16 cellular contexts compared by ENCODE assay signal in the genomic region with DNA sequence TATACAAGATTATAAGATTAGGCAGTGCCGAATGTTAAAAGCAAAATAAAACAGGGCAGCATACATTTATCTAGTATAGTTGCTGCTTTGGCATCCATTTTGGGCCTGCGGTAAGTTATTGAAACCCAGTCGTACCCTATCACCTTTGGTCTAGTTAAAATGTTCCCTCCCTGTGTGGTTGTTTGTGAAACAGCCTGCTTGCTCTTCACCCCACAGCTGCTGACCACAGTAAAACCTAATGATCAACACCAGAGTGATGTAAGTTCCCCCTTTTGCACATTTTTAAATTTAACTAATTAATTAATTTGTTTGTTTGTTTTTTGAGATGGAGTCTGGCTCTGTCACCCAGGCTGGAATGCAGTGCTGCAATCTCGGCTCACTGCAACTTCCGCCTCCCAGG. TPM values are rescaled to one million over a fixed set of nuclear protein-coding genes. Genes with fewer than 3 reads are reported as not detected.
DNase-seq lines count a peak whose midpoint lies in the region; ATAC-seq and TF ChIP-seq lines count a peak whose summit lies in the region.
"Had no signal": no experiment of that assay in that cellular context is flagged by ENCODE, and none has a peak within 500 bp of the region (broad histone marks: within the 10 kb centered on the region; RNA-seq: fewer than 3 reads in every experiment).

No MANE protein-coding gene starts in this region.

- peaks cover 74% of the 10 kb centered on the region for H3K4me1 ChIP-seq in KMS-11 (ENCODE audit: low read depth, poor library complexity, severe bottlenecking)
- H3K4me1 ChIP-seq: body of pancreas, transverse colon had no signal

- H3K27me3 ChIP-seq in KMS-11 (ENCODE audit: insufficient read depth, low read depth) (no peaks in the 10 kb centered on the region), dorsolateral prefrontal cortex (no peaks in the 10 kb centered on the region)
- H3K27me3 ChIP-seq: body of pancreas, ovary, transverse colon had no signal

- no peaks in the 10 kb centered on the region for H3K79me2 ChIP-seq in KMS-11 (ENCODE audit: insufficient read depth, low read depth)

- no peak overlapping the region for H3K27ac Mint-ChIP-seq in mesothelial cell of epicardium
- H3K27ac Mint-ChIP-seq: activated CD4-positive, alpha-beta memory T cell treated with anti-CD3 and anti-CD28 coated beads for 36 hours; immature natural killer cell had no signal

- H3K36me3 Mint-ChIP-seq in mesothelial cell of epicardium = no peaks in the 10 kb centered on the region
- H3K36me3 Mint-ChIP-seq: immature natural killer cell had no signal

- no peak overlapping the region for H3K4me3 Mint-ChIP-seq in mesothelial cell of epicardium
- H3K4me3 Mint-ChIP-seq: activated CD4-positive, alpha-beta memory T cell treated with anti-CD3 and anti-CD28 coated beads for 36 hours; immature natural killer cell had no signal

- no peaks in the 10 kb centered on the region for H4K20me1 ChIP-seq in KMS-11 (ENCODE audit: insufficient read depth)

- no peaks in the 10 kb centered on the region for H3K27me3 Mint-ChIP-seq in mesothelial cell of epicardium (ENCODE audit: low read depth)

- intact Hi-C loops in dorsolateral prefrontal cortex (cut with DNase I) = no loop called here

- H3K4me2 ChIP-seq in KMS-11 = peak overlapping the region; percentile 37

- no peak for TF ChIP-seq CTCF in KMS-11 (conservative IDR thresholded peaks at IDR 0.05; ENCODE audit: low read depth, low read length)
- TF ChIP-seq CTCF in mesothelial cell of epicardium (IDR thresholded peaks at IDR 0.05; ENCODE audit: unreplicated experiment) = no peak
- TF ChIP-seq CTCF in dorsolateral prefrontal cortex (IDR thresholded peaks at IDR 0.05 in 54 of 56, conservative IDR thresholded peaks at IDR 0.05 in 2 of 56; ENCODE audit: low read depth in 1 of 56, partially characterized antibody in 56 of 56) = no peak

- peak overlapping the region; percentile 27; the same call in 1 of the 2 replicates for H3K9ac ChIP-seq in KMS-11

- H3K4me3 ChIP-seq in KMS-11 (IDR thresholded peaks at IDR 0.05; ENCODE audit: insufficient read depth, low read depth, low read length) (no peak overlapping the region), dorsolateral prefrontal cortex (no peak overlapping the region)
- H3K4me3 ChIP-seq: body of pancreas, ovary, transverse colon had no signal

- H3K27ac ChIP-seq in KMS-11 = peak overlapping the region; percentile 64
- no peak overlapping the region for H3K27ac ChIP-seq in dorsolateral prefrontal cortex
- H3K27ac ChIP-seq: body of pancreas, ovary had no signal

- peak overlapping the region; percentile 29; the same call in 1 of the 2 replicates for H2AFZ ChIP-seq in KMS-11 (ENCODE audit: low read depth)

- H3K4me1 Mint-ChIP-seq in mesothelial cell of epicardium = no peaks in the 10 kb centered on the region
- H3K4me1 Mint-ChIP-seq: immature natural killer cell had no signal

- no peaks in the 10 kb centered on the region for H3K36me3 ChIP-seq in KMS-11 (ENCODE audit: insufficient read depth)
- H3K36me3 ChIP-seq: ovary, transverse colon had no signal

- peak; percentile 28 for ATAC-seq in HG02642 (IDR thresholded peaks at IDR 0.05; ENCODE audit: poor library complexity, unreplicated experiment)
- ATAC-seq: body of pancreas had no signal

- peaks cover 9% of the 10 kb centered on the region for H3K9me3 Mint-ChIP-seq in mesothelial cell of epicardium
- H3K9me3 Mint-ChIP-seq: immature natural killer cell had no signal

- DNase-seq in SKM-1 treated with dmso at 0.1 percent for 144 hours (lab: John Stamatoyannopoulos, UW; ENCODE audit: unreplicated experiment) (peak; percentile 8), SKM-1 (lab: John Stamatoyannopoulos, UW; ENCODE audit: unreplicated experiment) (no peak), NCI-H1092 treated with DMSO at 0.1 percent for 48 hours (lab: John Stamatoyannopoulos, UW) (no peak), mesothelial cell of epicardium (ENCODE audit: low spot score in 2 of 2, unreplicated experiment in 2 of 2) (no peak), NCI-H2196 (lab: John Stamatoyannopoulos, UW; ENCODE audit: unreplicated experiment) (no peak), dorsolateral prefrontal cortex (no peak)
- DNase-seq: activated CD4-positive, alpha-beta memory T cell treated with anti-CD3 and anti-CD28 coated beads for 36 hours; activated effector memory CD4-positive, alpha-beta T cell treated with anti-CD3 and anti-CD28 coated beads, Interleukin-2, amount 50 U/mL, for 16 hours; body of pancreas; immature natural killer cell; KBM-7; ovary; stimulated activated CD4-positive, alpha-beta T cell treated with anti-CD3 and anti-CD28 coated beads, Interleukin-12 subunit alpha, Interleukin-12 subunit beta, amount 100 ng/mL, for 4 hours; transverse colon had no signal

RNA-seq across cellular contexts. Expression of a gene that starts 50.3 kb away (rescaled TPM):
- 120 to 127 TPM (median 126 TPM) in 3 replicates for total RNA-seq in mesothelial cell of epicardium
- total RNA-seq in dorsolateral prefrontal cortex = 10 to 100 TPM; 15.5 to 55.1 (median 26.9) TPM
